In the genomic region with DNA sequence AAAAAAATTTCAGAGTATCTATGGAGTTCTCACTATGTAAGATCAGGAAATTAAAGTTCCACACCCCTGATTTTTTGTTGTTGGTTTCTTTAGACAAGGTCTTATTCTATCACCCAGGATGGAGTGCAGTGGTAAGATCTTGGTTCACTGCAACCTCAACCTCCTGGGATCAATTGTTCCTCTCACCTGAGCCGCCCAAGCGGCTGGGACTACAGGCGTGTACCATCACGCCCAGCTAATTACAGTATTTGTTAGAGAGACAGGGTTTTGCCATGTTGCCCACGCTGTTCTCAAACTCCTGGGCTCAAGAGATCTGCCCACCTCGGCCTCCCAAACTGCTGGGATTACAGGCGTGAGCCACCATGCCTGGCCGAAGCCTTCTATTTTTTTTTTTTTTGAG, we compare ENCODE assay signal across 11 cellular contexts. TPM values are rescaled to one million over a fixed set of nuclear protein-coding genes. Genes with fewer than 3 reads are reported as not detected.
DNase-seq lines count a peak whose midpoint lies in the region; ATAC-seq, FAIRE-seq and TF ChIP-seq lines count a peak whose summit lies in the region.
"Had no signal": no experiment of that assay in that cellular context is flagged by ENCODE, and none has a peak within 500 bp of the region (broad histone marks: within the 10 kb centered on the region; RNA-seq: fewer than 3 reads in every experiment).

No MANE protein-coding gene starts in this region.

- H3K9me3 ChIP-seq in RWPE2 (ENCODE audit: severe bottlenecking), result no peaks in the 10 kb centered on the region
- H3K9me3 ChIP-seq in esophagus squamous epithelium, result no peaks in the 10 kb centered on the region

- WGBS in esophagus squamous epithelium, 2 donors, result 58 to 60% methylated on average over 8 of the region's 8 CpGs

- no peak overlapping the region for H3K27ac ChIP-seq in RWPE2 (ENCODE audit: poor library complexity, severe bottlenecking)
- peak overlapping the region in 3 of 4 donors; percentile 59 to 77 (median 71) for H3K27ac ChIP-seq in esophagus squamous epithelium

- H3K4me3 ChIP-seq in RWPE2 (ENCODE audit: severe bottlenecking) (no peak overlapping the region), esophagus squamous epithelium (no peak overlapping the region)

- DNase-seq in GM12892 (ENCODE audit: insufficient read length) (no peak), NCI-H1105 (lab: John Stamatoyannopoulos, UW) (peak; percentile 2), RWPE2 (ENCODE audit: low spot score) (no peak), esophagus squamous epithelium (lab: John Stamatoyannopoulos, UW) (no peak), middle frontal gyrus (ENCODE audit: extremely low spot score, low spot score) (no peak)
- DNase-seq: C1 segment of cervical spinal cord, H7, NCI-H1436 treated with DMSO at 0.1 percent for 48 hours, NCI-H2107 had no signal

- intact Hi-C loops in esophagus squamous epithelium (cut with DNase I), result no loop called here

- no peak for TF ChIP-seq POLR2A in GM12892 (IDR thresholded peaks at IDR 0.05; ENCODE audit: low read depth, low read length)
- no peak for TF ChIP-seq POLR2A in esophagus squamous epithelium (IDR thresholded peaks at IDR 0.05)

- H3K27me3 ChIP-seq in RWPE2 (ENCODE audit: insufficient read depth, poor library complexity, severe bottlenecking), result no peaks in the 10 kb centered on the region
- no peaks in the 10 kb centered on the region for H3K27me3 ChIP-seq in esophagus squamous epithelium

- H3K36me3 ChIP-seq in RWPE2 (ENCODE audit: low read depth) (peaks cover 36% of the 10 kb centered on the region), esophagus squamous epithelium (peaks cover 4 to 30% (median 9%) of the 10 kb centered on the region in 3 donors)

- peak; percentile 9 for FAIRE-seq in GM12892 (lab: Jason Lieb, UNC)

- peaks cover 10% of the 10 kb centered on the region for H3K4me1 ChIP-seq in RWPE2 (ENCODE audit: insufficient read depth, poor library complexity, severe bottlenecking)
- H3K4me1 ChIP-seq in esophagus squamous epithelium, result peaks cover 7 to 51% (median 14%) of the 10 kb centered on the region in 3 donors

- ATAC-seq in RWPE2 (ENCODE audit: low read depth) (peak; percentile 59; the same call in 1 of the 3 replicates), HG03460 (IDR thresholded peaks at IDR 0.05; ENCODE audit: unreplicated experiment) (no peak), GM18861 (IDR thresholded peaks at IDR 0.05; ENCODE audit: unreplicated experiment) (no peak)

- TF ChIP-seq CTCF in RWPE2 (IDR thresholded peaks at IDR 0.05; ENCODE audit: poor library complexity, severe bottlenecking) (no peak), esophagus squamous epithelium (IDR thresholded peaks at IDR 0.05) (no peak)

RNA-seq across cellular contexts. Expression of a gene that starts 12.4 kb away (rescaled TPM):
- 40.9 TPM for polyA plus RNA-seq in GM12892 (2012; ENCODE audit: missing spikeins)
- 10 to 100 TPM; 36.8 to 85.6 (median 49.1) TPM for total RNA-seq in esophagus squamous epithelium

RNA-seq across cellular contexts. Expression of a gene that starts 23.1 kb away (rescaled TPM):
- polyA plus RNA-seq in GM12892 (2012; ENCODE audit: missing spikeins), result 246 TPM
- 100 to 1,000 TPM; 236 to 290 (median 265) TPM for total RNA-seq in esophagus squamous epithelium

RNA-seq across cellular contexts. Expression of a gene that starts 39.2 kb away (rescaled TPM):
- polyA plus RNA-seq in GM12892 (2012; ENCODE audit: missing spikeins), result 19.5 TPM
- 10 to 100 TPM; 37.8 to 52.3 (median 40.7) TPM for total RNA-seq in esophagus squamous epithelium

RNA-seq across cellular contexts. Expression of a gene that starts 51.4 kb away (rescaled TPM):
- polyA plus RNA-seq in GM12892 (2012; ENCODE audit: missing spikeins), result not detected
- 100 to 1,000 TPM in 3 of 4 donors, 10 to 100 TPM in 1; 66.0 to 319 (median 175) TPM for total RNA-seq in esophagus squamous epithelium

RNA-seq across cellular contexts. Expression of a gene that starts 52.2 kb away (rescaled TPM):
- 252 TPM for polyA plus RNA-seq in GM12892 (2012; ENCODE audit: missing spikeins)
- 100 to 1,000 TPM; 123 to 278 (median 200) TPM for total RNA-seq in esophagus squamous epithelium
